11 cellular contexts compared by ENCODE assay signal in genomic region chr11:36469063-36469462, GRCh38. TPM values are rescaled to one million over a fixed set of nuclear protein-coding genes. Genes with fewer than 3 reads are reported as not detected.
DNase-seq lines count a peak whose midpoint lies in the region; ATAC-seq, FAIRE-seq and TF ChIP-seq lines count a peak whose summit lies in the region.
"Had no signal": no experiment of that assay in that cellular context is flagged by ENCODE, and none has a peak within 500 bp of the region (broad histone marks: within the 10 kb centered on the region; RNA-seq: fewer than 3 reads in every experiment).

No MANE protein-coding gene starts in this region.

- no peak overlapping the region for H2AK9ac ChIP-seq in IMR-90 (replicated peaks; ENCODE audit: low read depth, low read length, poor library complexity)

- TF ChIP-seq CTCF in IMR-90 (conservative IDR thresholded peaks at IDR 0.05; ENCODE audit: low read depth, low read length), result peak; percentile 34
- TF ChIP-seq CTCF in astrocyte (IDR thresholded peaks at IDR 0.05; ENCODE audit: insufficient read depth, low read depth, low read length), result peak; percentile 59

- WGBS in IMR-90 (ENCODE audit: extremely low coverage in 2 of 2, insufficient read length in 1 of 2), 2 experiments, result no CpG with 5 or more reads among the region's 2 CpGs

- no peaks in the 10 kb centered on the region for H4K20me1 ChIP-seq in IMR-90 (ENCODE audit: insufficient read depth, low read length)
- no peaks in the 10 kb centered on the region for H4K20me1 ChIP-seq in astrocyte (ENCODE audit: insufficient read depth, low read length)

- dilution Hi-C loops in IMR-90 (cut with HindIII; ENCODE audit: low sequenced_read_pairs, unreplicated experiment), result no loop called here

- CTCF ChIA-PET in IMR-90 (lab: Yijun Ruan, JAX), result interaction anchor here (0.6 to 3.2 kb wide), 2 partner anchors 9 to 49 kb away, joined by 3 to 17 read pairs; no protein-coding TSS in a partner anchor

- DNase-seq in NCI-H82 (lab: John Stamatoyannopoulos, UW) (peak; percentile 32), NCI-H82 treated with DMSO at 0.1 percent for 48 hours (lab: John Stamatoyannopoulos, UW; ENCODE audit: unreplicated experiment) (no peak), IMR-90 (no peak), astrocyte (ENCODE audit: low read depth) (no peak), myocyte (ENCODE audit: low read depth) (peak; percentile 81)
- DNase-seq in stimulated activated naive B cell treated with anti-CD40 and anti-IgM and Interleukin-4, amounts not matched to agents 10 μg/mL and 1 μg/mL and 100 μg/mL, for 72 hours, result no peak
- no peak for DNase-seq in effector CD4-positive, alpha-beta T cell
- DNase-seq: C1 segment of cervical spinal cord had no signal

- no peak overlapping the region for H3K4me3 ChIP-seq in IMR-90 (ENCODE audit: insufficient read depth, low read depth, low read length)
- no peak overlapping the region for H3K4me3 ChIP-seq in astrocyte (ENCODE audit: insufficient read depth, low read depth, low read length)

- H3K9ac ChIP-seq in IMR-90 (ENCODE audit: low read depth, low read length) (no peak overlapping the region), astrocyte (ENCODE audit: low read length) (peak overlapping the region; percentile 15)

- no peak overlapping the region for H3K23ac ChIP-seq in IMR-90 (ENCODE audit: low read depth, low read length)

- H3K4ac ChIP-seq in IMR-90 (ENCODE audit: low read depth, low read length), result peak overlapping the region; percentile 81

- H3K9me3 Mint-ChIP-seq in astrocyte (ENCODE audit: unreplicated experiment), result peaks cover 4% of the 10 kb centered on the region
- H3K9me3 Mint-ChIP-seq in stimulated activated naive B cell treated with anti-CD40 and anti-IgM and Interleukin-4, amounts not matched to agents 10 μg/mL and 1 μg/mL and 100 μg/mL, for 72 hours, result no peaks in the 10 kb centered on the region
- H3K9me3 Mint-ChIP-seq: IgD-negative memory B cell had no signal

- FAIRE-seq in astrocyte (lab: Jason Lieb, UNC), result no peak

- no peak overlapping the region for H3K4me2 ChIP-seq in IMR-90 (ENCODE audit: low read depth, low read length)
- peak overlapping the region; percentile 66 for H3K4me2 ChIP-seq in astrocyte (ENCODE audit: low read length)

- H3K27me3 ChIP-seq in IMR-90 (ENCODE audit: control insufficient read depth, insufficient read depth, low read length) (no peaks in the 10 kb centered on the region), astrocyte (ENCODE audit: insufficient read depth, low read length) (no peaks in the 10 kb centered on the region)

- no peak overlapping the region for H3K56ac ChIP-seq in IMR-90 (ENCODE audit: extremely low read depth, insufficient read depth, low read length)

- no peaks in the 10 kb centered on the region for H3K36me3 ChIP-seq in IMR-90 (ENCODE audit: control insufficient read depth, insufficient read depth, low read length)
- no peaks in the 10 kb centered on the region for H3K36me3 ChIP-seq in astrocyte (ENCODE audit: insufficient read depth, low read length)

- peaks cover 9% of the 10 kb centered on the region for H3K36me3 Mint-ChIP-seq in astrocyte (ENCODE audit: low read depth, unreplicated experiment)
- H3K36me3 Mint-ChIP-seq in stimulated activated naive B cell treated with anti-CD40 and anti-IgM and Interleukin-4, amounts not matched to agents 10 μg/mL and 1 μg/mL and 100 μg/mL, for 72 hours, result peaks cover 13 to 20% of the 10 kb centered on the region in 2 donors

- in situ Hi-C loops in IMR-90 (cut with MboI; ENCODE audit: low sequenced_read_pairs), result loop anchor here (25.0 kb wide), 1 partner anchor 857 kb away; the partner anchor contains the start of gene FJX1

- peak overlapping the region in 1 of 2 experiments; percentile 58; a peak in 1 of 4 replicates for H4K8ac ChIP-seq in IMR-90 (ENCODE audit: low read depth in 2 of 2, low read length in 2 of 2)

- no peak overlapping the region for H2BK5ac ChIP-seq in IMR-90 (ENCODE audit: low read depth, low read length, poor library complexity, severe bottlenecking)

- peak overlapping the region; percentile 58 for H2BK120ac ChIP-seq in IMR-90 (ENCODE audit: low read depth, low read length)

- no peak overlapping the region for H2AFZ ChIP-seq in IMR-90 (replicated peaks; ENCODE audit: low read length, poor library complexity)
- H2AFZ ChIP-seq in astrocyte (ENCODE audit: low read depth, low read length), result no peak overlapping the region

- H3K18ac ChIP-seq in IMR-90 (ENCODE audit: low read depth, low read length), result no peak overlapping the region

- H3K27ac Mint-ChIP-seq in astrocyte (ENCODE audit: unreplicated experiment), result peak overlapping the region; percentile 90
- H3K27ac Mint-ChIP-seq in stimulated activated naive B cell treated with anti-CD40 and anti-IgM and Interleukin-4, amounts not matched to agents 10 μg/mL and 1 μg/mL and 100 μg/mL, for 72 hours, result no peak overlapping the region
- H3K27ac Mint-ChIP-seq: activated naive CD8-positive, alpha-beta T cell; IgD-negative memory B cell had no signal

- H3K4me1 Mint-ChIP-seq in astrocyte (ENCODE audit: low read depth, unreplicated experiment), result peaks cover 49% of the 10 kb centered on the region
- no peaks in the 10 kb centered on the region for H3K4me1 Mint-ChIP-seq in stimulated activated naive B cell treated with anti-CD40 and anti-IgM and Interleukin-4, amounts not matched to agents 10 μg/mL and 1 μg/mL and 100 μg/mL, for 72 hours
- H3K4me1 Mint-ChIP-seq: IgD-negative memory B cell had no signal

- BruUV-seq in IMR-90 (replicated peaks; lab: Mats Ljungman, UMichigan), result no TSS peak

- H3K27ac ChIP-seq in IMR-90 (ENCODE audit: insufficient read depth, low read length), result no peak overlapping the region
- H3K27ac ChIP-seq in astrocyte (ENCODE audit: low read depth, low read length), result peak overlapping the region; percentile 80

- H3K4me1 ChIP-seq in IMR-90 (ENCODE audit: control insufficient read depth, insufficient read depth, low read length) (peaks cover 9% of the 10 kb centered on the region), astrocyte (ENCODE audit: insufficient read depth, low read length) (peaks cover 34% of the 10 kb centered on the region)

- peak overlapping the region; percentile 35 for H3K4me3 Mint-ChIP-seq in astrocyte (ENCODE audit: unreplicated experiment)
- no peak overlapping the region for H3K4me3 Mint-ChIP-seq in stimulated activated naive B cell treated with anti-CD40 and anti-IgM and Interleukin-4, amounts not matched to agents 10 μg/mL and 1 μg/mL and 100 μg/mL, for 72 hours
- H3K4me3 Mint-ChIP-seq: activated naive CD8-positive, alpha-beta T cell; IgD-negative memory B cell had no signal

- H3K14ac ChIP-seq in IMR-90 (replicated peaks; ENCODE audit: low read depth, low read length), result peak overlapping the region; percentile 50; the same call in 1 of the 2 replicates

- peaks cover 10% of the 10 kb centered on the region for H3K9me1 ChIP-seq in IMR-90 (ENCODE audit: insufficient read depth, low read length)

- ATAC-seq in IMR-90 (ENCODE audit: low read depth) (no peak), GM21528 (IDR thresholded peaks at IDR 0.05; ENCODE audit: low FRiP score, unreplicated experiment) (no peak)
- no peak for ATAC-seq in stimulated activated naive B cell treated with anti-CD40 and anti-IgM and Interleukin-4, amounts not matched to agents 10 μg/mL and 1 μg/mL and 100 μg/mL, for 72 hours (replicated peaks)

- H3K79me1 ChIP-seq in IMR-90 (ENCODE audit: low read depth in 1 of 2, low read length in 2 of 2), result no peaks in the 10 kb centered on the region; a peak in 1 of 4 replicates

- no peaks in the 10 kb centered on the region for H3K79me2 ChIP-seq in astrocyte (ENCODE audit: insufficient read depth, low read length)

- H3K9me3 ChIP-seq in IMR-90 (ENCODE audit: control insufficient read depth, insufficient read depth, low read length) (no peaks in the 10 kb centered on the region), astrocyte (ENCODE audit: insufficient read depth, low read depth, low read length) (no peaks in the 10 kb centered on the region)

- H2BK15ac ChIP-seq in IMR-90 (ENCODE audit: low read depth, low read length), result peak overlapping the region; percentile 79; the same call in 1 of the 3 replicates

- no peak for TF ChIP-seq POLR2A in IMR-90 (IDR thresholded peaks at IDR 0.05; ENCODE audit: low read depth, low read length)

- peak overlapping the region; percentile 72; the same call in 1 of the 2 replicates for H2BK20ac ChIP-seq in IMR-90 (ENCODE audit: low read depth, low read length)

- H3K27me3 Mint-ChIP-seq in astrocyte (ENCODE audit: low read depth, unreplicated experiment), result no peaks in the 10 kb centered on the region
- H3K27me3 Mint-ChIP-seq in stimulated activated naive B cell treated with anti-CD40 and anti-IgM and Interleukin-4, amounts not matched to agents 10 μg/mL and 1 μg/mL and 100 μg/mL, for 72 hours, result peaks cover 0 to 3% of the 10 kb centered on the region in 2 donors
- H3K27me3 Mint-ChIP-seq: IgD-negative memory B cell had no signal

- peak overlapping the region; percentile 80 for H2AK5ac ChIP-seq in IMR-90 (ENCODE audit: low read depth, low read length)

- POLR2A ChIA-PET in IMR-90 (lab: Charles Lee; ENCODE audit: unreplicated experiment), result no interaction called here

- no peak overlapping the region for H4K5ac ChIP-seq in IMR-90 (ENCODE audit: low read depth, low read length)

- intact Hi-C loops in IMR-90 (cut with micrococcal nuclease), result no loop called here

- no peak for TF ChIP-seq RAD21 in IMR-90 (IDR thresholded peaks at IDR 0.05; ENCODE audit: low read length)

- H4K91ac ChIP-seq in IMR-90 (ENCODE audit: insufficient read depth, low read depth, low read length), result peak overlapping the region; percentile 27; the same call in 1 of the 2 replicates

TF ChIP-seq in IMR-90, 13 proteins besides CTCF, POLR2A, EP300 and RAD21:
- TF ChIP-seq SMC3 (IDR thresholded peaks at IDR 0.05; ENCODE audit: low read depth, low read length), result 0 out of 2 replicates have a peak, but pooled peaks have one; percentile 19
- TF ChIP-seq CEBPB (IDR thresholded peaks at IDR 0.05; ENCODE audit: low read depth, low read length), result no peak
- TF ChIP-seq NFE2L2 (IDR thresholded peaks at IDR 0.05; ENCODE audit: low read depth, low read length), result no peak
- no peak for TF ChIP-seq USF2 (IDR thresholded peaks at IDR 0.05; ENCODE audit: low read depth, low read length)

RNA-seq across cellular contexts. Expression of gene TRAF6, which starts 41.0 kb away (rescaled TPM):
- total RNA-seq in IMR-90 (2012; rRNA removed) (15.3 and 17.6 TPM in 2 replicates), astrocyte (17.8 and 19.4 TPM in 2 replicates), myocyte (18.3 and 20.4 TPM in 2 replicates)
- polyA plus RNA-seq in IMR-90 (2012; rRNA removed), result 5.6 and 6.0 TPM in 2 replicates
- polyA plus RNA-seq in IMR-90 (2012; cell fraction: cytosol; rRNA removed), result 1.5 and 1.9 TPM in 2 replicates
- polyA plus RNA-seq in IMR-90 (2012; cell fraction: nucleus; rRNA removed; ENCODE audit: low replicate concordance), result 1.4 and 10.2 TPM in 2 replicates
- 7.5 TPM for polyA plus RNA-seq in myocyte (2012)

Comparison
In these comparisons a context has a peak if more than half of its experiments do, and no peak if none do; other contexts are left out.
1. DNase-seq: peak in NCI-H82 (single experiment) and myocyte (single experiment); none in NCI-H82 treated with DMSO at 0.1 percent for 48 hours (single experiment), IMR-90 (single experiment), astrocyte (single experiment), stimulated activated naive B cell treated with anti-CD40 and anti-IgM and Interleukin-4, amounts not matched to agents 10 μg/mL and 1 μg/mL and 100 μg/mL, for 72 hours (single experiment) and effector CD4-positive, alpha-beta T cell (single experiment).